ENCODE assay signal across 24 cellular contexts in the genomic region with DNA sequence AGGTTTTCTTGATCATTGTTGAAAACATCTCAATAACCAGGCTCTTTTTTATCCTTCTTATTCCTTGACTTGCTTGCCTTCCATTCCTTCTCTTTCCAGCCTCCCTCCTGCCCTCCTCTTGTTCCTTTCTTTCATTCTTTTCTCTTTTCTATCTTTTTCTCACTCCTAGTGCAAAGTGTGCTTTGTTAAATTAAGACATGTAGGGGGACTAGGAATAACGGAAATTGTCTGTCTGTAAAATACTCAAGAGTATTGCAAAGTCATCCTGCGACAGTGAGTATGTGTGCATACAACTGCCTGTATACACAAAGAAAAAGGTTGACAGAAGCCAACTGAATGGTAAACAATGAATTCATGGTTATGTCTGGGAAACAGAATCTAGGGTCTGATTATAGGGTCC.
DNase-seq lines count a peak whose midpoint lies in the region; ATAC-seq and TF ChIP-seq lines count a peak whose summit lies in the region.
"Had no signal": no experiment of that assay in that cellular context is flagged by ENCODE, and none has a peak within 500 bp of the region (broad histone marks: within the 10 kb centered on the region; RNA-seq: fewer than 3 reads in every experiment).

No MANE protein-coding gene starts in this region.

- H3K4me3 Mint-ChIP-seq in WTC11: no peak overlapping the region
- no peak overlapping the region for H3K4me3 Mint-ChIP-seq in neural progenitor cell
- H3K4me3 Mint-ChIP-seq: CD14-positive monocyte; CD8-positive, alpha-beta memory T cell had no signal

- DNase-seq in DMS53 (lab: John Stamatoyannopoulos, UW) (peak; percentile 44), DMS53 treated with DMSO at 0.1 percent for 48 hours (lab: John Stamatoyannopoulos, UW; ENCODE audit: unreplicated experiment) (no peak), WTC11 (ENCODE audit: low spot score) (no peak), neural progenitor cell (ENCODE audit: low spot score) (no peak), Peyer's patch (no peak), NCI-H345 (lab: John Stamatoyannopoulos, UW) (no peak)
- DNase-seq in effector memory CD4-positive, alpha-beta T cell: no peak
- DNase-seq: BE2C; CD8-positive, alpha-beta memory T cell; DMS 273 treated with DMSO at 0.1 percent for 48 hours; DND-41; GOT3; HCEC 1CT; Karpas-422; NCI-H1694; NCI-H2081; NCI-H2227 treated with DMSO at 0.1 percent for 48 hours; NCI-H510A treated with DMSO at 0.1 percent for 48 hours; PC-3; SJCRH30 had no signal

- H2AFZ ChIP-seq in Loucy (ENCODE audit: low read length) (0 out of 2 replicates have a peak overlapping the region, but pooled peaks have one; percentile 4), neural progenitor cell (replicated peaks) (peak overlapping the region; percentile 30)

- H3K36me3 Mint-ChIP-seq in WTC11 (no peaks in the 10 kb centered on the region), neural progenitor cell (no peaks in the 10 kb centered on the region)
- H3K36me3 Mint-ChIP-seq: CD14-positive monocyte; CD8-positive, alpha-beta memory T cell had no signal

- H3K27me3 ChIP-seq in Loucy (ENCODE audit: insufficient read depth, low read length, poor library complexity, severe bottlenecking) (no peaks in the 10 kb centered on the region), neural progenitor cell (no peaks in the 10 kb centered on the region), Peyer's patch (no peaks in the 10 kb centered on the region)
- H3K27me3 ChIP-seq in effector memory CD4-positive, alpha-beta T cell (replicated peaks; ENCODE audit: control insufficient read depth, insufficient read depth, low read length, poor library complexity, severe bottlenecking): no peaks in the 10 kb centered on the region
- H3K27me3 ChIP-seq: BE2C, SJCRH30 had no signal

- H3K36me3 ChIP-seq in Loucy (ENCODE audit: insufficient read depth, low read length) (no peaks in the 10 kb centered on the region), neural progenitor cell (no peaks in the 10 kb centered on the region), Peyer's patch (no peaks in the 10 kb centered on the region)
- no peaks in the 10 kb centered on the region for H3K36me3 ChIP-seq in effector memory CD4-positive, alpha-beta T cell (ENCODE audit: control insufficient read depth, insufficient read depth, low read length)
- H3K36me3 ChIP-seq: BE2C, SJCRH30 had no signal

- no peaks in the 10 kb centered on the region for H3K9me2 ChIP-seq in Loucy (replicated peaks; ENCODE audit: low read depth, low read length)

- no peaks in the 10 kb centered on the region for H3K27me3 Mint-ChIP-seq in WTC11 (ENCODE audit: low read depth)
- peaks cover 3% of the 10 kb centered on the region for H3K27me3 Mint-ChIP-seq in neural progenitor cell (ENCODE audit: insufficient read depth, low read depth)

- POLR2A ChIA-PET in WTC11 (lab: Charles Lee): no interaction called here

- H3K9me3 ChIP-seq in Loucy (ENCODE audit: insufficient read depth, low read depth, low read length) (no peaks in the 10 kb centered on the region), neural progenitor cell (ENCODE audit: low read depth) (no peaks in the 10 kb centered on the region), Peyer's patch (no peaks in the 10 kb centered on the region)
- H3K9me3 ChIP-seq in effector memory CD4-positive, alpha-beta T cell (ENCODE audit: control insufficient read depth, low read length): no peaks in the 10 kb centered on the region
- H3K9me3 ChIP-seq: BE2C, SJCRH30 had no signal

- H3K9me3 Mint-ChIP-seq in WTC11: no peaks in the 10 kb centered on the region
- H3K9me3 Mint-ChIP-seq in neural progenitor cell: no peaks in the 10 kb centered on the region
- H3K9me3 Mint-ChIP-seq: CD8-positive, alpha-beta memory T cell had no signal

- H3K27ac Mint-ChIP-seq in WTC11 (0 out of 2 replicates have a peak overlapping the region, but pooled peaks have one; percentile 19), neural progenitor cell (no peak overlapping the region)
- H3K27ac Mint-ChIP-seq: CD14-positive monocyte; CD8-positive, alpha-beta memory T cell had no signal

- TF ChIP-seq CTCF in Loucy (conservative IDR thresholded peaks at IDR 0.05; ENCODE audit: low read length): no peak
- TF ChIP-seq CTCF in WTC11 (IDR thresholded peaks at IDR 0.05): no peak
- no peak for TF ChIP-seq CTCF in neural progenitor cell (IDR thresholded peaks at IDR 0.05)
- TF ChIP-seq CTCF in Peyer's patch (IDR thresholded peaks at IDR 0.05): no peak

- H3K4me2 ChIP-seq in Loucy (ENCODE audit: low read depth, low read length, poor library complexity, severe bottlenecking) (no peak overlapping the region), neural progenitor cell (no peak overlapping the region)

- H3K79me2 ChIP-seq in Loucy (ENCODE audit: insufficient read depth, low read length): no peaks in the 10 kb centered on the region
- H3K79me2 ChIP-seq in neural progenitor cell (ENCODE audit: low read depth): no peaks in the 10 kb centered on the region

- CTCF ChIA-PET in WTC11 (lab: Charles Lee): no interaction called here

- TF ChIP-seq POLR2A in Peyer's patch (IDR thresholded peaks at IDR 0.05): no peak

- H3K27ac ChIP-seq in neural progenitor cell (no peak overlapping the region), Peyer's patch (no peak overlapping the region)
- H3K27ac ChIP-seq in effector memory CD4-positive, alpha-beta T cell (ENCODE audit: insufficient read depth, low read length, poor library complexity, severe bottlenecking): no peak overlapping the region
- H3K27ac ChIP-seq: 22Rv1, SJCRH30 had no signal

- H3F3A ChIP-seq in Loucy (ENCODE audit: low read depth) (no peaks in the 10 kb centered on the region), neural progenitor cell (ENCODE audit: low read depth) (no peaks in the 10 kb centered on the region)

- H3K9ac ChIP-seq in Loucy (ENCODE audit: low read depth, low read length, poor library complexity, severe bottlenecking) (no peak overlapping the region), neural progenitor cell (no peak overlapping the region)

- no peaks in the 10 kb centered on the region for H4K20me1 ChIP-seq in Loucy (ENCODE audit: insufficient read depth, low read length, poor library complexity, severe bottlenecking)
- no peaks in the 10 kb centered on the region for H4K20me1 ChIP-seq in neural progenitor cell (ENCODE audit: low read depth)

- H3K4me1 Mint-ChIP-seq in WTC11: peaks cover 7% of the 10 kb centered on the region; the same call in 1 of the 2 replicates
- H3K4me1 Mint-ChIP-seq in neural progenitor cell: peaks cover 3% of the 10 kb centered on the region
- H3K4me1 Mint-ChIP-seq: CD8-positive, alpha-beta memory T cell had no signal

- no peak overlapping the region for H3K4me3 ChIP-seq in Loucy (ENCODE audit: low read length, poor library complexity, severe bottlenecking)
- no peak overlapping the region for H3K4me3 ChIP-seq in neural progenitor cell
- H3K4me3 ChIP-seq in Peyer's patch: no peak overlapping the region
- H3K4me3 ChIP-seq in effector memory CD4-positive, alpha-beta T cell (ENCODE audit: insufficient read depth, low read depth, low read length, poor library complexity, severe bottlenecking): no peak overlapping the region
- H3K4me3 ChIP-seq: SJCRH30 had no signal

- ATAC-seq in WTC11: no peak
- ATAC-seq: PC-3, Right ventricle myocardium inferior had no signal

- H3K4me1 ChIP-seq in Loucy (ENCODE audit: insufficient read depth, low read length, poor library complexity, severe bottlenecking): peaks cover 4% of the 10 kb centered on the region
- peaks cover 5% of the 10 kb centered on the region for H3K4me1 ChIP-seq in neural progenitor cell
- no peaks in the 10 kb centered on the region for H3K4me1 ChIP-seq in Peyer's patch
- H3K4me1 ChIP-seq in effector memory CD4-positive, alpha-beta T cell (ENCODE audit: control insufficient read depth, insufficient read depth, low read length, poor library complexity, severe bottlenecking): no peaks in the 10 kb centered on the region
- H3K4me1 ChIP-seq: SJCRH30 had no signal

TF ChIP-seq in WTC11, 78 proteins besides CTCF, POLR2A, EP300 and RAD21 (continues in another document):
- no peak for TF ChIP-seq NFYB (CRISPR knock-in tag; conservative IDR thresholded peaks at IDR 0.05; ENCODE audit: low read depth)
- no peak for TF ChIP-seq CREM (CRISPR knock-in tag; IDR thresholded peaks at IDR 0.05)
- TF ChIP-seq ZNF121 (CRISPR knock-in tag; IDR thresholded peaks at IDR 0.05): no peak
- TF ChIP-seq NFE2L1 (CRISPR knock-in tag; IDR thresholded peaks at IDR 0.05): no peak
- no peak for TF ChIP-seq ETV6 (CRISPR knock-in tag; IDR thresholded peaks at IDR 0.05)
- TF ChIP-seq ELF4 (CRISPR knock-in tag; IDR thresholded peaks at IDR 0.05; ENCODE audit: low read depth): no peak
- TF ChIP-seq, protein P1, sequence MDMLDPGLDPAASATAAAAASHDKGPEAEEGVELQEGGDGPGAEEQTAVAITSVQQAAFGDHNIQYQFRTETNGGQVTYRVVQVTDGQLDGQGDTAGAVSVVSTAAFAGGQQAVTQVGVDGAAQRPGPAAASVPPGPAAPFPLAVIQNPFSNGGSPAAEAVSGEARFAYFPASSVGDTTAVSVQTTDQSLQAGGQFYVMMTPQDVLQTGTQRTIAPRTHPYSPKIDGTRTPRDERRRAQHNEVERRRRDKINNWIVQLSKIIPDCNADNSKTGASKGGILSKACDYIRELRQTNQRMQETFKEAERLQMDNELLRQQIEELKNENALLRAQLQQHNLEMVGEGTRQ (CRISPR knock-in tag; IDR thresholded peaks at IDR 0.05): no peak
- no peak for TF ChIP-seq ESRRA (CRISPR knock-in tag; IDR thresholded peaks at IDR 0.05; ENCODE audit: borderline replicate concordance)
- TF ChIP-seq, protein P2, sequence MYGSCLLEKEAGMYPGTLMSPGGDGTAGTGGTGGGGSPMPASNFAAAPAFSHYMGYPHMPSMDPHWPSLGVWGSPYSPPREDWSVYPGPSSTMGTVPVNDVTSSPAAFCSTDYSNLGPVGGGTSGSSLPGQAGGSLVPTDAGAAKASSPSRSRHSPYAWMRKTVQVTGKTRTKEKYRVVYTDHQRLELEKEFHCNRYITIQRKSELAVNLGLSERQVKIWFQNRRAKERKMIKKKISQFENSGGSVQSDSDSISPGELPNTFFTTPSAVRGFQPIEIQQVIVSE (CRISPR knock-in tag; IDR thresholded peaks at IDR 0.05; ENCODE audit: borderline replicate concordance): no peak
- TF ChIP-seq ZNF396 (CRISPR knock-in tag; IDR thresholded peaks at IDR 0.05; ENCODE audit: borderline replicate concordance): no peak
